Comparison of ENCODE assay signal across 3 cellular contexts in the genomic region with DNA sequence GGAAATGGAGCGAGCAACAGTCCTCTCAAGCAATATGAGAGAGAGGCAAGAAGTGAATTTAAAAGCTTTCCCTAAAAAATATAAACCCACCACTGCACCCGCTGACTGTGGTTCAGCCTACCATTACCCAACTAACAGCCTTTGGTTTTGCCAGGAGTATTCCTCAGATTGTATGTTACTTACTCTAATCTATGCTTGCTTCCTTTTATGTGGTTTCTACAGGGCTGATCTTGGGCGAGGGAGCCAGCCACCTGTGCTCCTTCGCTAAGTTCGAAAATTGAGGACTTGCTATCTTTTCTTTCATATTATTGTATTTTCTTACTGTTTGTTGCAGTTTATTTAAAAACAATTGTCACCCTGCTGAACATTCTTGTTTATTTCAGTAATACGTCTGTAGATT.
"Had no signal": no experiment of that assay in that cellular context is flagged by ENCODE, and none has a peak within 500 bp of the region (broad histone marks: within the 10 kb centered on the region; RNA-seq: fewer than 3 reads in every experiment).

No MANE protein-coding gene starts in this region.

- H3K4me3 ChIP-seq: GM12878 had no signal

- DNase-seq: GDM1, GF-D8 had no signal

- ATAC-seq: GM12878 had no signal
